ENCODE assay signal across 18 cellular contexts in genomic region chr4:2743518-2744445, GRCh38. TPM values are rescaled to one million over a fixed set of nuclear protein-coding genes. Genes with fewer than 3 reads are reported as not detected.
DNase-seq lines count a peak whose midpoint lies in the region; ATAC-seq lines count a peak whose summit lies in the region.
"Had no signal": no experiment of that assay in that cellular context is flagged by ENCODE, and none has a peak within 500 bp of the region (broad histone marks: within the 10 kb centered on the region; RNA-seq: fewer than 3 reads in every experiment).

No MANE protein-coding gene starts in this region.

- ATAC-seq in activated CD4-positive, alpha-beta T cell treated with anti-CD3 and anti-CD28 coated beads for 36 hours, result no peak
- ATAC-seq in stimulated activated memory B cell treated with anti-CD40 and anti-IgM and Interleukin-4, amounts not matched to agents 10 μg/mL and 1 μg/mL and 100 μg/mL, for 72 hours, result no peak
- ATAC-seq in GM21423 (IDR thresholded peaks at IDR 0.05; ENCODE audit: unreplicated experiment), result no peak
- no peak for ATAC-seq in GM18907 (IDR thresholded peaks at IDR 0.05; ENCODE audit: unreplicated experiment)
- no peak for ATAC-seq in GM19023 (IDR thresholded peaks at IDR 0.05; ENCODE audit: unreplicated experiment)
- ATAC-seq: activated CD4-positive, CD25-positive, alpha-beta regulatory T cell treated with anti-CD3 and anti-CD28 coated beads, Interleukin-2, amount 50 U/mL, for 24 hours; body of pancreas; Panc1; right lobe of liver had no signal

- H3K27me3 Mint-ChIP-seq in activated CD4-positive, alpha-beta T cell treated with anti-CD3 and anti-CD28 coated beads for 36 hours, result no peaks in the 10 kb centered on the region
- no peaks in the 10 kb centered on the region for H3K27me3 Mint-ChIP-seq in stimulated activated memory B cell treated with anti-CD40 and anti-IgM and Interleukin-4, amounts not matched to agents 10 μg/mL and 1 μg/mL and 100 μg/mL, for 72 hours

- peak overlapping the region; percentile 33 for H3K27ac Mint-ChIP-seq in activated CD4-positive, alpha-beta T cell treated with anti-CD3 and anti-CD28 coated beads for 36 hours
- peak overlapping the region; percentile 30 for H3K27ac Mint-ChIP-seq in stimulated activated memory B cell treated with anti-CD40 and anti-IgM and Interleukin-4, amounts not matched to agents 10 μg/mL and 1 μg/mL and 100 μg/mL, for 72 hours

- CTCF ChIA-PET in activated CD4-positive, alpha-beta T cell treated with anti-CD3 and anti-CD28 coated beads for 36 hours (lab: Charles Lee), result interaction anchor here (0.9 kb wide), 1 partner anchor 211 kb away, joined by 3 read pairs; no protein-coding TSS in a partner anchor

- peaks cover 46% of the 10 kb centered on the region for H3K4me1 Mint-ChIP-seq in activated CD4-positive, alpha-beta T cell treated with anti-CD3 and anti-CD28 coated beads for 36 hours
- peaks cover 54% of the 10 kb centered on the region for H3K4me1 Mint-ChIP-seq in stimulated activated memory B cell treated with anti-CD40 and anti-IgM and Interleukin-4, amounts not matched to agents 10 μg/mL and 1 μg/mL and 100 μg/mL, for 72 hours

- no peaks in the 10 kb centered on the region for H3K9me3 Mint-ChIP-seq in activated CD4-positive, alpha-beta T cell treated with anti-CD3 and anti-CD28 coated beads for 36 hours (ENCODE audit: low read depth)
- no peaks in the 10 kb centered on the region for H3K9me3 Mint-ChIP-seq in stimulated activated memory B cell treated with anti-CD40 and anti-IgM and Interleukin-4, amounts not matched to agents 10 μg/mL and 1 μg/mL and 100 μg/mL, for 72 hours

- H3K27ac ChIP-seq in effector memory CD4-positive, alpha-beta T cell (ENCODE audit: insufficient read depth, low read length, poor library complexity, severe bottlenecking), result peak overlapping the region; percentile 21
- H3K27ac ChIP-seq: body of pancreas, neutrophil, right lobe of liver had no signal

- POLR2A ChIA-PET in activated CD4-positive, alpha-beta T cell treated with anti-CD3 and anti-CD28 coated beads for 36 hours (lab: Charles Lee), result no interaction called here

- no peak overlapping the region for H3K4me3 ChIP-seq in effector memory CD4-positive, alpha-beta T cell (ENCODE audit: insufficient read depth, low read depth, low read length, poor library complexity, severe bottlenecking)
- H3K4me3 ChIP-seq: body of pancreas, right lobe of liver had no signal

- H3K4me3 Mint-ChIP-seq in activated CD4-positive, alpha-beta T cell treated with anti-CD3 and anti-CD28 coated beads for 36 hours, result no peak overlapping the region
- no peak overlapping the region for H3K4me3 Mint-ChIP-seq in stimulated activated memory B cell treated with anti-CD40 and anti-IgM and Interleukin-4, amounts not matched to agents 10 μg/mL and 1 μg/mL and 100 μg/mL, for 72 hours

- intact Hi-C loops in activated CD4-positive, alpha-beta T cell treated with anti-CD3 and anti-CD28 coated beads for 36 hours (cut with DNase I, micrococcal nuclease), result no loop called here

- DNase-seq in activated CD4-positive, alpha-beta T cell treated with anti-CD3 and anti-CD28 coated beads for 36 hours, result no peak
- DNase-seq in activated CD4-positive, alpha-beta T cell treated with anti-CD3 and anti-CD28 coated beads for 4 hours, result no peak
- peak; percentile 27 to 75 for DNase-seq in NCI-H187 (lab: John Stamatoyannopoulos, UW)
- DNase-seq in effector memory CD4-positive, alpha-beta T cell, result no peak
- DNase-seq: body of pancreas; effector CD4-positive, alpha-beta T cell; KBM-7; NCI-H1436 treated with DMSO at 0.1 percent for 48 hours; NCI-H69; stimulated activated naive CD4-positive, alpha-beta T cell had no signal

- H3K9me3 ChIP-seq in effector memory CD4-positive, alpha-beta T cell (ENCODE audit: control insufficient read depth, low read length), result no peaks in the 10 kb centered on the region
- H3K9me3 ChIP-seq: body of pancreas, neutrophil, right lobe of liver had no signal

- peaks cover 23% of the 10 kb centered on the region for H3K4me1 ChIP-seq in effector memory CD4-positive, alpha-beta T cell (ENCODE audit: control insufficient read depth, insufficient read depth, low read length, poor library complexity, severe bottlenecking)
- H3K4me1 ChIP-seq: body of pancreas, right lobe of liver had no signal

- H3K36me3 ChIP-seq in effector memory CD4-positive, alpha-beta T cell (ENCODE audit: control insufficient read depth, insufficient read depth, low read length), result peaks cover 53% of the 10 kb centered on the region

- H3K27me3 ChIP-seq in effector memory CD4-positive, alpha-beta T cell (replicated peaks; ENCODE audit: control insufficient read depth, insufficient read depth, low read length, poor library complexity, severe bottlenecking), result no peaks in the 10 kb centered on the region
- H3K27me3 ChIP-seq: body of pancreas, neutrophil, right lobe of liver had no signal

- H3K36me3 Mint-ChIP-seq in activated CD4-positive, alpha-beta T cell treated with anti-CD3 and anti-CD28 coated beads for 36 hours (ENCODE audit: low read depth), result peaks cover 60% of the 10 kb centered on the region
- peaks cover 71% of the 10 kb centered on the region for H3K36me3 Mint-ChIP-seq in stimulated activated memory B cell treated with anti-CD40 and anti-IgM and Interleukin-4, amounts not matched to agents 10 μg/mL and 1 μg/mL and 100 μg/mL, for 72 hours

RNA-seq across cellular contexts. Expression of gene TNIP2, which starts 12.4 kb away (rescaled TPM):
- total RNA-seq in activated CD4-positive, alpha-beta T cell treated with anti-CD3 and anti-CD28 coated beads for 36 hours, result 10 to 100 TPM; 50.6 to 59.4 TPM

RNA-seq across cellular contexts. Expression of gene SH3BP2, which starts 49.1 kb away (rescaled TPM):
- total RNA-seq in activated CD4-positive, alpha-beta T cell treated with anti-CD3 and anti-CD28 coated beads for 36 hours, result 10 to 100 TPM; 63.3 to 68.3 TPM

Comparison
In these comparisons a context has a peak if more than half of its experiments do, and no peak if none do; other contexts are left out.
1. DNase-seq: peak in NCI-H187 (2 of 2); none in activated CD4-positive, alpha-beta T cell treated with anti-CD3 and anti-CD28 coated beads for 36 hours (single experiment), activated CD4-positive, alpha-beta T cell treated with anti-CD3 and anti-CD28 coated beads for 4 hours (0 of 2) and effector memory CD4-positive, alpha-beta T cell (0 of 3).